In genomic region chr10:59903871-59904270, GRCh38 we compare ENCODE assay signal across 11 cellular contexts. TPM values are rescaled to one million over a fixed set of nuclear protein-coding genes. Genes with fewer than 3 reads are reported as not detected.
A peak's percentile ranks its signal among the peaks of the same experiment; 100 is the strongest.
DNase-seq lines count a peak whose midpoint lies in the region; ATAC-seq and TF ChIP-seq lines count a peak whose summit lies in the region.
"Had no signal": no experiment of that assay in that cellular context is flagged by ENCODE, and none has a peak within 500 bp of the region (broad histone marks: within the 10 kb centered on the region; RNA-seq: fewer than 3 reads in every experiment).

No MANE protein-coding gene starts in this region.

- H3K9me3 Mint-ChIP-seq in CD14-positive monocyte, result no peaks in the 10 kb centered on the region
- no peaks in the 10 kb centered on the region for H3K9me3 Mint-ChIP-seq in neural crest cell

- H2AFZ ChIP-seq in Loucy (ENCODE audit: low read length), result no peak overlapping the region

- H3K27ac Mint-ChIP-seq in CD14-positive monocyte (peak overlapping the region in 5 of 7 donors; percentile 27 to 72 (median 59)), neural crest cell (ENCODE audit: unreplicated experiment) (no peak overlapping the region)

- H3K4me3 Mint-ChIP-seq in CD14-positive monocyte (peak overlapping the region; percentile 95 to 98), neural crest cell (peak overlapping the region; percentile 95)

- H3K36me3 Mint-ChIP-seq in CD14-positive monocyte (peaks cover 8 to 12% of the 10 kb centered on the region in 2 donors), neural crest cell (ENCODE audit: low read depth) (no peaks in the 10 kb centered on the region)

- peaks cover 0 to 2% (median 2%) of the 10 kb centered on the region in 3 donors for H3K27me3 Mint-ChIP-seq in CD14-positive monocyte (ENCODE audit: low read depth in 3 of 3)
- no peaks in the 10 kb centered on the region for H3K27me3 Mint-ChIP-seq in neural crest cell (ENCODE audit: low read depth)

- H3K4me2 ChIP-seq in Loucy (ENCODE audit: low read depth, low read length, poor library complexity, severe bottlenecking), result peak overlapping the region; percentile 99

- H3K4me1 Mint-ChIP-seq in CD14-positive monocyte (peaks cover 61% of the 10 kb centered on the region), neural crest cell (peaks cover 59% of the 10 kb centered on the region)

- DNase-seq in CD14-positive monocyte (ENCODE audit: low spot score) (no peak), coronary artery (ENCODE audit: low spot score) (no peak), neural crest cell (ENCODE audit: low read depth, low spot score) (no peak), DMS53 (lab: John Stamatoyannopoulos, UW) (no peak)
- DNase-seq in activated CD8-positive, alpha-beta memory T cell treated with anti-CD3 and anti-CD28 coated beads, Interleukin-2, amount 50 U/mL, for 48 hours, result no peak
- DNase-seq: activated effector memory CD4-positive, alpha-beta T cell treated with Interleukin-2 at 50 U/mL for 16 hours; NCI-H510A treated with DMSO at 0.1 percent for 48 hours had no signal

- H3K9me3 ChIP-seq in Loucy (ENCODE audit: insufficient read depth, low read depth, low read length), result no peaks in the 10 kb centered on the region

- peaks cover 66% of the 10 kb centered on the region for H4K20me1 ChIP-seq in Loucy (ENCODE audit: insufficient read depth, low read length, poor library complexity, severe bottlenecking)

- H3K79me2 ChIP-seq in Loucy (ENCODE audit: insufficient read depth, low read length), result peaks cover 73% of the 10 kb centered on the region

- no peak for ATAC-seq in GM21390 (IDR thresholded peaks at IDR 0.05; ENCODE audit: unreplicated experiment)
- no peak for ATAC-seq in activated CD4-positive, CD25-positive, alpha-beta regulatory T cell treated with anti-CD3 and anti-CD28 coated beads, Interleukin-2, amount 50 U/mL, for 24 hours

- intact Hi-C loops in CD14-positive monocyte (cut with micrococcal nuclease), result loop anchor here (10.0 kb wide), 3 partner anchors 69 to 1639 kb away; partner anchors contain the start of genes CISD1 (in 1 of the 2) and IPMK (in 1 of the 2)

- H3K4me1 ChIP-seq in Loucy (ENCODE audit: insufficient read depth, low read length, poor library complexity, severe bottlenecking), result peaks cover 68% of the 10 kb centered on the region

- peak overlapping the region; percentile 94 for H3K9ac ChIP-seq in Loucy (ENCODE audit: low read depth, low read length, poor library complexity, severe bottlenecking)

- H3K4me3 ChIP-seq in Loucy (ENCODE audit: low read length, poor library complexity, severe bottlenecking), result peak overlapping the region; percentile 98
- peak overlapping the region; percentile 97 for H3K4me3 ChIP-seq in coronary artery
- H3K4me3 ChIP-seq: lung had no signal

- no peaks in the 10 kb centered on the region for H3F3A ChIP-seq in Loucy (ENCODE audit: low read depth)

- TF ChIP-seq CTCF in CD14-positive monocyte (IDR thresholded peaks at IDR 0.05), result no peak
- no peak for TF ChIP-seq CTCF in Loucy (conservative IDR thresholded peaks at IDR 0.05; ENCODE audit: low read length)
- TF ChIP-seq CTCF in coronary artery (IDR thresholded peaks at IDR 0.05), result no peak
- TF ChIP-seq CTCF in neural crest cell (conservative IDR thresholded peaks at IDR 0.05), result no peak

- peak overlapping the region; percentile 96 to 97 for H3K27ac ChIP-seq in coronary artery

- H3K36me3 ChIP-seq in Loucy (ENCODE audit: insufficient read depth, low read length), result no peaks in the 10 kb centered on the region; the same call in 1 of the 2 replicates

- H3K9me2 ChIP-seq in Loucy (replicated peaks; ENCODE audit: low read depth, low read length), result no peaks in the 10 kb centered on the region

- H3K27me3 ChIP-seq in Loucy (ENCODE audit: insufficient read depth, low read length, poor library complexity, severe bottlenecking), result no peaks in the 10 kb centered on the region

RNA-seq across cellular contexts. Expression of gene CCDC6, which starts 2.5 kb away (rescaled TPM):
- 1 to 10 TPM; 4.2 to 6.2 TPM for polyA plus RNA-seq in CD14-positive monocyte
- total RNA-seq in neural crest cell, result 40.6 and 41.5 TPM in 2 replicates
